In the genomic region with DNA sequence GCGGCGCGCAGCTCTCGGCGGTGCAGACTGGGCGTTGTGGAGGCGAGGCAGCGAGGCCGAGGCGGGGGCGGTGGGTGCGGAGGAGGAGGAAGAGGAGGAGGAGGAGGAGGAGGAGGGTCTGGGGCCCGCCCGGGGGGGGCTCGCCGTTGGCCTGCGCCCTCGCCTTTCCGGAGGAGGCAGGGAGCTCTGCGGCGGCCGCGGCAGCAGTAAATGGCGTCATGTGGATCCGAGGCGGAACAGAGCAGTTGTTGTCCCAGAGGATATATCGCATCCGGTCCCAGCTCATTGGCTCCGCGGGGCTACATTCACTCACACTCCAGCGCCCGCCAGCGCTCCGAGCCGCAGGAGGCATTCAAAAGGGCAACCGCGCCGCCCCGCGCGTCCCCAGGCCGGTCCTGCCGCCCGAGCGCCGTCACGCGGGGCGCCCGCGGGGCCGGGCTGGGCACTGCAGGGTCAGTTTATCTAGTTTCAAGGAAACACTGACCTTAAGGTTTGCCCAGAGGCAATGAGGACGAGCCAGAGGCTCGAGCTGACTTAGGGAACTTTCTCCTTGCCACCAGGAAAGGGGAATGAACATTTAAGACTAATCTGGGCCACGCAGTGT, we compare ENCODE assay signal across 1 cellular context.
TF ChIP-seq lines count a peak whose summit lies in the region.

A gene with protein sequence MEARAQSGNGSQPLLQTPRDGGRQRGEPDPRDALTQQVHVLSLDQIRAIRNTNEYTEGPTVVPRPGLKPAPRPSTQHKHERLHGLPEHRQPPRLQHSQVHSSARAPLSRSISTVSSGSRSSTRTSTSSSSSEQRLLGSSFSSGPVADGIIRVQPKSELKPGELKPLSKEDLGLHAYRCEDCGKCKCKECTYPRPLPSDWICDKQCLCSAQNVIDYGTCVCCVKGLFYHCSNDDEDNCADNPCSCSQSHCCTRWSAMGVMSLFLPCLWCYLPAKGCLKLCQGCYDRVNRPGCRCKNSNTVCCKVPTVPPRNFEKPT (minus strand): TSS at position 29 of the 604 bp plus-strand sequence. CDS start 3,421 bp downstream, outside the sequence.

TF ChIP-seq in HepG2, 621 proteins besides CTCF, POLR2A, EP300 and RAD21 (continued from another document and continues in another):
- TF ChIP-seq, protein P1, sequence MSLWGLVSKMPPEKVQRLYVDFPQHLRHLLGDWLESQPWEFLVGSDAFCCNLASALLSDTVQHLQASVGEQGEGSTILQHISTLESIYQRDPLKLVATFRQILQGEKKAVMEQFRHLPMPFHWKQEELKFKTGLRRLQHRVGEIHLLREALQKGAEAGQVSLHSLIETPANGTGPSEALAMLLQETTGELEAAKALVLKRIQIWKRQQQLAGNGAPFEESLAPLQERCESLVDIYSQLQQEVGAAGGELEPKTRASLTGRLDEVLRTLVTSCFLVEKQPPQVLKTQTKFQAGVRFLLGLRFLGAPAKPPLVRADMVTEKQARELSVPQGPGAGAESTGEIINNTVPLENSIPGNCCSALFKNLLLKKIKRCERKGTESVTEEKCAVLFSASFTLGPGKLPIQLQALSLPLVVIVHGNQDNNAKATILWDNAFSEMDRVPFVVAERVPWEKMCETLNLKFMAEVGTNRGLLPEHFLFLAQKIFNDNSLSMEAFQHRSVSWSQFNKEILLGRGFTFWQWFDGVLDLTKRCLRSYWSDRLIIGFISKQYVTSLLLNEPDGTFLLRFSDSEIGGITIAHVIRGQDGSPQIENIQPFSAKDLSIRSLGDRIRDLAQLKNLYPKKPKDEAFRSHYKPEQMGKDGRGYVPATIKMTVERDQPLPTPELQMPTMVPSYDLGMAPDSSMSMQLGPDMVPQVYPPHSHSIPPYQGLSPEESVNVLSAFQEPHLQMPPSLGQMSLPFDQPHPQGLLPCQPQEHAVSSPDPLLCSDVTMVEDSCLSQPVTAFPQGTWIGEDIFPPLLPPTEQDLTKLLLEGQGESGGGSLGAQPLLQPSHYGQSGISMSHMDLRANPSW (CRISPR knock-in tag; IDR thresholded peaks at IDR 0.05; ENCODE audit: borderline replicate concordance): no peak
- TF ChIP-seq ZNF343 (CRISPR knock-in tag; IDR thresholded peaks at IDR 0.05) (no peak), PAX8 (CRISPR knock-in tag; IDR thresholded peaks at IDR 0.05; ENCODE audit: borderline replicate concordance) (no peak), AGO1 (IDR thresholded peaks at IDR 0.05; ENCODE audit: low read depth, low read length, poor library complexity, severe bottlenecking) (peak; percentile 25), NKX3-1 (CRISPR knock-in tag; IDR thresholded peaks at IDR 0.05) (no peak), XBP1 (CRISPR knock-in tag; IDR thresholded peaks at IDR 0.05) (no peak), SRF (IDR thresholded peaks at IDR 0.05; ENCODE audit: low read depth, low read length) (no peak), ZFP41 (CRISPR knock-in tag; IDR thresholded peaks at IDR 0.05; ENCODE audit: borderline replicate concordance) (no peak), NCOA2 (CRISPR knock-in tag; IDR thresholded peaks at IDR 0.05) (no peak; the same call in 1 of the 2 replicates), MAFF (IDR thresholded peaks at IDR 0.05; ENCODE audit: low read depth, low read length) (no peak), YEATS4 (CRISPR knock-in tag; IDR thresholded peaks at IDR 0.05; ENCODE audit: borderline replicate concordance) (peak; percentile 64), ZNF616 (CRISPR knock-in tag; IDR thresholded peaks at IDR 0.05; ENCODE audit: low read depth) (no peak; the same call in 1 of the 2 replicates), ZBTB20 (CRISPR knock-in tag; IDR thresholded peaks at IDR 0.05; ENCODE audit: borderline replicate concordance, low read depth) (0 out of 2 replicates have a peak, but pooled peaks have one; percentile 25), TP53 (CRISPR knock-in tag; conservative IDR thresholded peaks at IDR 0.05) (no peak), KLF16 (CRISPR knock-in tag; IDR thresholded peaks at IDR 0.05) (peak in 1 of 2 experiments; percentile 52; a peak in 1 of 4 replicates), ZNF34 (CRISPR knock-in tag; IDR thresholded peaks at IDR 0.05; ENCODE audit: borderline replicate concordance) (no peak)
- TF ChIP-seq, protein P2, sequence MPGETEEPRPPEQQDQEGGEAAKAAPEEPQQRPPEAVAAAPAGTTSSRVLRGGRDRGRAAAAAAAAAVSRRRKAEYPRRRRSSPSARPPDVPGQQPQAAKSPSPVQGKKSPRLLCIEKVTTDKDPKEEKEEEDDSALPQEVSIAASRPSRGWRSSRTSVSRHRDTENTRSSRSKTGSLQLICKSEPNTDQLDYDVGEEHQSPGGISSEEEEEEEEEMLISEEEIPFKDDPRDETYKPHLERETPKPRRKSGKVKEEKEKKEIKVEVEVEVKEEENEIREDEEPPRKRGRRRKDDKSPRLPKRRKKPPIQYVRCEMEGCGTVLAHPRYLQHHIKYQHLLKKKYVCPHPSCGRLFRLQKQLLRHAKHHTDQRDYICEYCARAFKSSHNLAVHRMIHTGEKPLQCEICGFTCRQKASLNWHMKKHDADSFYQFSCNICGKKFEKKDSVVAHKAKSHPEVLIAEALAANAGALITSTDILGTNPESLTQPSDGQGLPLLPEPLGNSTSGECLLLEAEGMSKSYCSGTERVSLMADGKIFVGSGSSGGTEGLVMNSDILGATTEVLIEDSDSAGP (CRISPR knock-in tag; IDR thresholded peaks at IDR 0.05; ENCODE audit: borderline replicate concordance): no peak; the same call in 1 of the 2 replicates
- TF ChIP-seq, protein P3, sequence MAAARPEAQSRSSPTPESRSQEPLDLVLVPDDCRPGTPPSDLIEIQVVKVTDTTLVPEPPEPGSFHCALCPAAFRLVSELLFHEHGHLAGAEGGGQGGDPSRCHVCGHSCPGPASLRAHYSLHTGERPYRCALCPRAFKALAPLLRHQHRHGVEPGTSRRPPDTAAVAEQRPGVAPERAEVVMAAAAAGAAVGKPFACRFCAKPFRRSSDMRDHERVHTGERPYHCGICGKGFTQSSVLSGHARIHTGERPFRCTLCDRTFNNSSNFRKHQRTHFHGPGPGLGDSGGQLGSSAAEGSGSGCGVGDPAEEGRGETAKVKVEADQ (CRISPR knock-in tag; IDR thresholded peaks at IDR 0.05; ENCODE audit: borderline replicate concordance): no peak
- TF ChIP-seq, protein P4, sequence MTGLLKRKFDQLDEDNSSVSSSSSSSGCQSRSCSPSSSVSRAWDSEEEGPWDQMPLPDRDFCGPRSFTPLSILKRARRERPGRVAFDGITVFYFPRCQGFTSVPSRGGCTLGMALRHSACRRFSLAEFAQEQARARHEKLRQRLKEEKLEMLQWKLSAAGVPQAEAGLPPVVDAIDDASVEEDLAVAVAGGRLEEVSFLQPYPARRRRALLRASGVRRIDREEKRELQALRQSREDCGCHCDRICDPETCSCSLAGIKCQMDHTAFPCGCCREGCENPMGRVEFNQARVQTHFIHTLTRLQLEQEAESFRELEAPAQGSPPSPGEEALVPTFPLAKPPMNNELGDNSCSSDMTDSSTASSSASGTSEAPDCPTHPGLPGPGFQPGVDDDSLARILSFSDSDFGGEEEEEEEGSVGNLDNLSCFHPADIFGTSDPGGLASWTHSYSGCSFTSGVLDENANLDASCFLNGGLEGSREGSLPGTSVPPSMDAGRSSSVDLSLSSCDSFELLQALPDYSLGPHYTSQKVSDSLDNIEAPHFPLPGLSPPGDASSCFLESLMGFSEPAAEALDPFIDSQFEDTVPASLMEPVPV (CRISPR knock-in tag; IDR thresholded peaks at IDR 0.05): no peak
- TF ChIP-seq, protein P5, sequence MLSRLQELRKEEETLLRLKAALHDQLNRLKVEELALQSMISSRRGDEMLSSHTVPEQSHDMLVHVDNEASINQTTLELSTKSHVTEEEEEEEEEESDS (CRISPR knock-in tag; IDR thresholded peaks at IDR 0.05; ENCODE audit: borderline replicate concordance): no peak
- TF ChIP-seq, protein P6, sequence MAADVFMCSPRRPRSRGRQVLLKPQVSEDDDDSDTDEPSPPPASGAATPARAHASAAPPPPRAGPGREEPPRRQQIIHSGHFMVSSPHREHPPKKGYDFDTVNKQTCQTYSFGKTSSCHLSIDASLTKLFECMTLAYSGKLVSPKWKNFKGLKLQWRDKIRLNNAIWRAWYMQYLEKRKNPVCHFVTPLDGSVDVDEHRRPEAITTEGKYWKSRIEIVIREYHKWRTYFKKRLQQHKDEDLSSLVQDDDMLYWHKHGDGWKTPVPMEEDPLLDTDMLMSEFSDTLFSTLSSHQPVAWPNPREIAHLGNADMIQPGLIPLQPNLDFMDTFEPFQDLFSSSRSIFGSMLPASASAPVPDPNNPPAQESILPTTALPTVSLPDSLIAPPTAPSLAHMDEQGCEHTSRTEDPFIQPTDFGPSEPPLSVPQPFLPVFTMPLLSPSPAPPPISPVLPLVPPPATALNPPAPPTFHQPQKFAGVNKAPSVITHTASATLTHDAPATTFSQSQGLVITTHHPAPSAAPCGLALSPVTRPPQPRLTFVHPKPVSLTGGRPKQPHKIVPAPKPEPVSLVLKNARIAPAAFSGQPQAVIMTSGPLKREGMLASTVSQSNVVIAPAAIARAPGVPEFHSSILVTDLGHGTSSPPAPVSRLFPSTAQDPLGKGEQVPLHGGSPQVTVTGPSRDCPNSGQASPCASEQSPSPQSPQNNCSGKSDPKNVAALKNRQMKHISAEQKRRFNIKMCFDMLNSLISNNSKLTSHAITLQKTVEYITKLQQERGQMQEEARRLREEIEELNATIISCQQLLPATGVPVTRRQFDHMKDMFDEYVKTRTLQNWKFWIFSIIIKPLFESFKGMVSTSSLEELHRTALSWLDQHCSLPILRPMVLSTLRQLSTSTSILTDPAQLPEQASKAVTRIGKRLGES (CRISPR knock-in tag; IDR thresholded peaks at IDR 0.05; ENCODE audit: borderline replicate concordance): peak; percentile 59; the same call in 1 of the 2 replicates
- TF ChIP-seq, protein P7, sequence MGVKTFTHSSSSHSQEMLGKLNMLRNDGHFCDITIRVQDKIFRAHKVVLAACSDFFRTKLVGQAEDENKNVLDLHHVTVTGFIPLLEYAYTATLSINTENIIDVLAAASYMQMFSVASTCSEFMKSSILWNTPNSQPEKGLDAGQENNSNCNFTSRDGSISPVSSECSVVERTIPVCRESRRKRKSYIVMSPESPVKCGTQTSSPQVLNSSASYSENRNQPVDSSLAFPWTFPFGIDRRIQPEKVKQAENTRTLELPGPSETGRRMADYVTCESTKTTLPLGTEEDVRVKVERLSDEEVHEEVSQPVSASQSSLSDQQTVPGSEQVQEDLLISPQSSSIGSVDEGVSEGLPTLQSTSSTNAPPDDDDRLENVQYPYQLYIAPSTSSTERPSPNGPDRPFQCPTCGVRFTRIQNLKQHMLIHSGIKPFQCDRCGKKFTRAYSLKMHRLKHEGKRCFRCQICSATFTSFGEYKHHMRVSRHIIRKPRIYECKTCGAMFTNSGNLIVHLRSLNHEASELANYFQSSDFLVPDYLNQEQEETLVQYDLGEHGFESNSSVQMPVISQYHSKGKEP (CRISPR knock-in tag; IDR thresholded peaks at IDR 0.05): no peak
- TF ChIP-seq, protein P8, sequence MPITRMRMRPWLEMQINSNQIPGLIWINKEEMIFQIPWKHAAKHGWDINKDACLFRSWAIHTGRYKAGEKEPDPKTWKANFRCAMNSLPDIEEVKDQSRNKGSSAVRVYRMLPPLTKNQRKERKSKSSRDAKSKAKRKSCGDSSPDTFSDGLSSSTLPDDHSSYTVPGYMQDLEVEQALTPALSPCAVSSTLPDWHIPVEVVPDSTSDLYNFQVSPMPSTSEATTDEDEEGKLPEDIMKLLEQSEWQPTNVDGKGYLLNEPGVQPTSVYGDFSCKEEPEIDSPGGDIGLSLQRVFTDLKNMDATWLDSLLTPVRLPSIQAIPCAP (CRISPR knock-in tag; IDR thresholded peaks at IDR 0.05; ENCODE audit: low read depth): no peak
- TF ChIP-seq, protein P9, sequence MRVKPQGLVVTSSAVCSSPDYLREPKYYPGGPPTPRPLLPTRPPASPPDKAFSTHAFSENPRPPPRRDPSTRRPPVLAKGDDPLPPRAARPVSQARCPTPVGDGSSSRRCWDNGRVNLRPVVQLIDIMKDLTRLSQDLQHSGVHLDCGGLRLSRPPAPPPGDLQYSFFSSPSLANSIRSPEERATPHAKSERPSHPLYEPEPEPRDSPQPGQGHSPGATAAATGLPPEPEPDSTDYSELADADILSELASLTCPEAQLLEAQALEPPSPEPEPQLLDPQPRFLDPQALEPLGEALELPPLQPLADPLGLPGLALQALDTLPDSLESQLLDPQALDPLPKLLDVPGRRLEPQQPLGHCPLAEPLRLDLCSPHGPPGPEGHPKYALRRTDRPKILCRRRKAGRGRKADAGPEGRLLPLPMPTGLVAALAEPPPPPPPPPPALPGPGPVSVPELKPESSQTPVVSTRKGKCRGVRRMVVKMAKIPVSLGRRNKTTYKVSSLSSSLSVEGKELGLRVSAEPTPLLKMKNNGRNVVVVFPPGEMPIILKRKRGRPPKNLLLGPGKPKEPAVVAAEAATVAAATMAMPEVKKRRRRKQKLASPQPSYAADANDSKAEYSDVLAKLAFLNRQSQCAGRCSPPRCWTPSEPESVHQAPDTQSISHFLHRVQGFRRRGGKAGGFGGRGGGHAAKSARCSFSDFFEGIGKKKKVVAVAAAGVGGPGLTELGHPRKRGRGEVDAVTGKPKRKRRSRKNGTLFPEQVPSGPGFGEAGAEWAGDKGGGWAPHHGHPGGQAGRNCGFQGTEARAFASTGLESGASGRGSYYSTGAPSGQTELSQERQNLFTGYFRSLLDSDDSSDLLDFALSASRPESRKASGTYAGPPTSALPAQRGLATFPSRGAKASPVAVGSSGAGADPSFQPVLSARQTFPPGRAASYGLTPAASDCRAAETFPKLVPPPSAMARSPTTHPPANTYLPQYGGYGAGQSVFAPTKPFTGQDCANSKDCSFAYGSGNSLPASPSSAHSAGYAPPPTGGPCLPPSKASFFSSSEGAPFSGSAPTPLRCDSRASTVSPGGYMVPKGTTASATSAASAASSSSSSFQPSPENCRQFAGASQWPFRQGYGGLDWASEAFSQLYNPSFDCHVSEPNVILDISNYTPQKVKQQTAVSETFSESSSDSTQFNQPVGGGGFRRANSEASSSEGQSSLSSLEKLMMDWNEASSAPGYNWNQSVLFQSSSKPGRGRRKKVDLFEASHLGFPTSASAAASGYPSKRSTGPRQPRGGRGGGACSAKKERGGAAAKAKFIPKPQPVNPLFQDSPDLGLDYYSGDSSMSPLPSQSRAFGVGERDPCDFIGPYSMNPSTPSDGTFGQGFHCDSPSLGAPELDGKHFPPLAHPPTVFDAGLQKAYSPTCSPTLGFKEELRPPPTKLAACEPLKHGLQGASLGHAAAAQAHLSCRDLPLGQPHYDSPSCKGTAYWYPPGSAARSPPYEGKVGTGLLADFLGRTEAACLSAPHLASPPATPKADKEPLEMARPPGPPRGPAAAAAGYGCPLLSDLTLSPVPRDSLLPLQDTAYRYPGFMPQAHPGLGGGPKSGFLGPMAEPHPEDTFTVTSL (CRISPR knock-in tag; IDR thresholded peaks at IDR 0.05; ENCODE audit: borderline replicate concordance): no peak; the same call in 1 of the 2 replicates
- TF ChIP-seq, protein P10, sequence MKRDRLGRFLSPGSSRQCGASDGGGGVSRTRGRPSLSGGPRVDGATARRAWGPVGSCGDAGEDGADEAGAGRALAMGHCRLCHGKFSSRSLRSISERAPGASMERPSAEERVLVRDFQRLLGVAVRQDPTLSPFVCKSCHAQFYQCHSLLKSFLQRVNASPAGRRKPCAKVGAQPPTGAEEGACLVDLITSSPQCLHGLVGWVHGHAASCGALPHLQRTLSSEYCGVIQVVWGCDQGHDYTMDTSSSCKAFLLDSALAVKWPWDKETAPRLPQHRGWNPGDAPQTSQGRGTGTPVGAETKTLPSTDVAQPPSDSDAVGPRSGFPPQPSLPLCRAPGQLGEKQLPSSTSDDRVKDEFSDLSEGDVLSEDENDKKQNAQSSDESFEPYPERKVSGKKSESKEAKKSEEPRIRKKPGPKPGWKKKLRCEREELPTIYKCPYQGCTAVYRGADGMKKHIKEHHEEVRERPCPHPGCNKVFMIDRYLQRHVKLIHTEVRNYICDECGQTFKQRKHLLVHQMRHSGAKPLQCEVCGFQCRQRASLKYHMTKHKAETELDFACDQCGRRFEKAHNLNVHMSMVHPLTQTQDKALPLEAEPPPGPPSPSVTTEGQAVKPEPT (CRISPR knock-in tag; IDR thresholded peaks at IDR 0.05; ENCODE audit: low read depth): no peak
- TF ChIP-seq, protein P11, sequence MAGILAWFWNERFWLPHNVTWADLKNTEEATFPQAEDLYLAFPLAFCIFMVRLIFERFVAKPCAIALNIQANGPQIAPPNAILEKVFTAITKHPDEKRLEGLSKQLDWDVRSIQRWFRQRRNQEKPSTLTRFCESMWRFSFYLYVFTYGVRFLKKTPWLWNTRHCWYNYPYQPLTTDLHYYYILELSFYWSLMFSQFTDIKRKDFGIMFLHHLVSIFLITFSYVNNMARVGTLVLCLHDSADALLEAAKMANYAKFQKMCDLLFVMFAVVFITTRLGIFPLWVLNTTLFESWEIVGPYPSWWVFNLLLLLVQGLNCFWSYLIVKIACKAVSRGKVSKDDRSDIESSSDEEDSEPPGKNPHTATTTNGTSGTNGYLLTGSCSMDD (CRISPR knock-in tag; IDR thresholded peaks at IDR 0.05): no peak
